ENCODE assay signal across 31 cellular contexts in the genomic region with DNA sequence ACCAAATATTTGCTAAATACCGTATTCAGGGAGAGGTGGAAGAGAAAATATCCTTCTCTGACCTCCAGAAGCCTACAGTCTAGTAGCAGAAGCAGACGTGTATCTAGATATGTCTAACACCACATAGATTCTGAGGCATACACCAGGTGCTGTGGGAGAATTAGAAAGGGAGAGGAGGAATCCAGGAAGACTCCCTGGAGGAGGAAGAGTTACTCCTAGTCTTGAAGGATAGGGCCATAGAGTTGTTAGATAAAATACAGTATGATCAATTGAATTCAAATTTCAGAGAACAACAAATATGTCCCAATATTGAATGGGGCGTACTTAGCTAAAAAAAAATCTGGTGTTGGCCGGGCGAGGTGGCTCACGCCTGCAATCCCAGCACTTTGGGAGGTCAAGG.
"Had no signal": no experiment of that assay in that cellular context is flagged by ENCODE, and none has a peak within 500 bp of the region (broad histone marks: within the 10 kb centered on the region; RNA-seq: fewer than 3 reads in every experiment).

No MANE protein-coding gene starts in this region.

- H3K27me3 ChIP-seq: adrenal gland, ascending aorta, cardiac muscle cell, colonic mucosa, heart left ventricle, stomach, suprapubic skin, transverse colon had no signal

- H3K9me3 ChIP-seq: adrenal gland, ascending aorta, colonic mucosa, heart left ventricle, lower lobe of right lung, stomach, suprapubic skin, transverse colon had no signal

- H3K9me3 Mint-ChIP-seq: activated naive CD4-positive, alpha-beta T cell treated with anti-CD3 and anti-CD28 coated beads for 36 hours; activated naive CD8-positive, alpha-beta T cell treated with anti-CD3 and anti-CD28 coated beads for 36 hours; natural killer cell; stimulated activated naive B cell treated with anti-CD40 and anti-IgM and Interleukin-4, amounts not matched to agents 10 μg/mL and 1 μg/mL and 100 μg/mL, for 72 hours; T-helper 1 cell treated with Interleukin-12 subunit alpha and Interleukin-12 subunit beta and Interleukin-4 antibody, amounts not matched to agents 30 μg/mL and 1 μg/mL, for 36 hours had no signal

- H3K36me3 ChIP-seq: adrenal gland, colonic mucosa, lower lobe of right lung, suprapubic skin, transverse colon had no signal

- H3K4me1 ChIP-seq: colonic mucosa had no signal

- H3K27ac Mint-ChIP-seq: activated naive CD4-positive, alpha-beta T cell treated with anti-CD3 and anti-CD28 coated beads for 36 hours; activated naive CD8-positive, alpha-beta T cell treated with anti-CD3 and anti-CD28 coated beads for 36 hours; brain; natural killer cell; stimulated activated naive B cell treated with anti-CD40 and anti-IgM and Interleukin-4, amounts not matched to agents 10 μg/mL and 1 μg/mL and 100 μg/mL, for 72 hours had no signal

- H3K4me2 ChIP-seq: smooth muscle cell had no signal

- DNase-seq: activated CD4-positive, alpha-beta T cell treated with anti-CD3 and anti-CD28 coated beads for 4 hours; activated CD4-positive, alpha-beta T cell treated with anti-CD3 and anti-CD28 coated beads, Interleukin-2, amount 50 U/mL, for 4 hours; activated effector memory CD4-positive, alpha-beta T cell treated with Interleukin-2 at 50 U/mL for 16 hours; activated naive CD4-positive, alpha-beta T cell treated with anti-CD3 and anti-CD28 coated beads for 36 hours; activated naive CD8-positive, alpha-beta T cell treated with anti-CD3 and anti-CD28 coated beads for 36 hours; activated T-cell treated with anti-CD3 and anti-CD28 coated beads for 4 hours; cerebellar nuclear complex; colonic mucosa; effector memory CD4-positive, alpha-beta T cell; heart left ventricle; hypothalamus; lower lobe of right lung; mesenchymal stem cell; natural killer cell; stimulated activated CD4-positive, alpha-beta T cell treated with anti-CD3 and anti-CD28 coated beads, Interleukin-15, amount 100 ng/mL, for 24 hours; stimulated activated CD4-positive, alpha-beta T cell treated with anti-CD3 and anti-CD28 coated beads, Interleukin-2, amount 100 ng/mL, for 24 hours; stimulated activated naive B cell treated with anti-CD40 and anti-IgM and Interleukin-4, amounts not matched to agents 10 μg/mL and 1 μg/mL and 100 μg/mL, for 72 hours; stomach; SW 1271; T-helper 9 cell; transverse colon had no signal

- H3K4me3 ChIP-seq: adrenal gland, ascending aorta, cardiac muscle cell, colonic mucosa, heart left ventricle, lower lobe of right lung, smooth muscle cell, stomach, suprapubic skin, transverse colon had no signal

- H3K27ac ChIP-seq: cardiac muscle cell, colonic mucosa, lower lobe of right lung, suprapubic skin, transverse colon, VCaP had no signal

- FAIRE-seq: TTC549 had no signal

- H3K4me3 Mint-ChIP-seq: activated naive CD4-positive, alpha-beta T cell treated with anti-CD3 and anti-CD28 coated beads for 36 hours; activated naive CD8-positive, alpha-beta T cell treated with anti-CD3 and anti-CD28 coated beads for 36 hours; brain; natural killer cell; stimulated activated naive B cell treated with anti-CD40 and anti-IgM and Interleukin-4, amounts not matched to agents 10 μg/mL and 1 μg/mL and 100 μg/mL, for 72 hours; T-helper 1 cell treated with Interleukin-12 subunit alpha and Interleukin-12 subunit beta and Interleukin-4 antibody, amounts not matched to agents 30 μg/mL and 1 μg/mL, for 36 hours had no signal

- H3K36me3 Mint-ChIP-seq: activated naive CD8-positive, alpha-beta T cell treated with anti-CD3 and anti-CD28 coated beads for 36 hours; brain; natural killer cell; stimulated activated naive B cell treated with anti-CD40 and anti-IgM and Interleukin-4, amounts not matched to agents 10 μg/mL and 1 μg/mL and 100 μg/mL, for 72 hours had no signal

- ATAC-seq: heart left ventricle; left lobe of liver; lower lobe of right lung; natural killer cell; stimulated activated naive B cell treated with anti-CD40 and anti-IgM and Interleukin-4, amounts not matched to agents 10 μg/mL and 1 μg/mL and 100 μg/mL, for 72 hours had no signal
